17 cellular contexts compared by ENCODE assay signal in genomic region chr5:157311595-157311994, GRCh38. TPM values are rescaled to one million over a fixed set of nuclear protein-coding genes. Genes with fewer than 3 reads are reported as not detected.
A peak's percentile ranks its signal among the peaks of the same experiment; 100 is the strongest.
DNase-seq lines count a peak whose midpoint lies in the region; ATAC-seq and TF ChIP-seq lines count a peak whose summit lies in the region.
"Had no signal": no experiment of that assay in that cellular context is flagged by ENCODE, and none has a peak within 500 bp of the region (broad histone marks: within the 10 kb centered on the region; RNA-seq: fewer than 3 reads in every experiment).

No MANE protein-coding gene starts in this region.

- H2BK120ac ChIP-seq in mesendoderm (ENCODE audit: low read depth, low read length): no peak overlapping the region

- TF ChIP-seq CTCF in vagina (IDR thresholded peaks at IDR 0.05) (no peak), mesothelial cell of epicardium (IDR thresholded peaks at IDR 0.05; ENCODE audit: unreplicated experiment) (no peak)

- H3K79me1 ChIP-seq in mesendoderm (ENCODE audit: low read length): no peaks in the 10 kb centered on the region

- H4K5ac ChIP-seq in mesendoderm (ENCODE audit: low read length): no peak overlapping the region

- H3K9me3 Mint-ChIP-seq in CD4-positive, alpha-beta memory T cell: no peaks in the 10 kb centered on the region
- no peaks in the 10 kb centered on the region for H3K9me3 Mint-ChIP-seq in activated T-helper 1 cell treated with anti-CD3 and anti-CD28 coated beads, Interleukin-12 subunit alpha, Interleukin-12 subunit beta, Interleukin-2, Interleukin-4 antibody, amounts not matched to agents 30 ng/mL and 10 ng/mL and 1 ng/mL, durations not matched to agents 14 hours and 24 hours and 36 hours
- no peaks in the 10 kb centered on the region for H3K9me3 Mint-ChIP-seq in mesothelial cell of epicardium
- H3K9me3 Mint-ChIP-seq: nephron progenitor cell had no signal

- POLR2A ChIA-PET in CD4-positive, alpha-beta memory T cell (lab: Charles Lee; ENCODE audit: partially characterized antibody): no interaction called here

- no peak overlapping the region for H3K23ac ChIP-seq in mesendoderm (ENCODE audit: low read length)

- H3K4ac ChIP-seq in mesendoderm (ENCODE audit: low read depth, low read length): no peak overlapping the region

- peak overlapping the region in 7 of 11 experiments; percentile 17 to 75 (median 58); a peak in 11 of 22 replicates for H3K4me2 ChIP-seq in BLaER1 treated with 17β-estradiol and CSF1 and Interleukin-3, amounts not matched to agents 10 nM and 100 nM
- H3K4me2 ChIP-seq in mesendoderm (ENCODE audit: low read length): no peak overlapping the region
- H3K4me2 ChIP-seq: SK-N-SH had no signal

- WGBS in mesendoderm (ENCODE audit: extremely low coverage, insufficient coverage, low lambda C conversion rate): no CpG with 5 or more reads among the region's 11 CpGs

- peak overlapping the region in 2 of 11 experiments; percentile 3 to 13; a peak in 1 of 22 replicates for H3K9ac ChIP-seq in BLaER1 treated with 17β-estradiol and CSF1 and Interleukin-3, amounts not matched to agents 10 nM and 100 nM
- H3K9ac ChIP-seq in mesendoderm (ENCODE audit: low read length): no peak overlapping the region
- H3K9ac ChIP-seq: SK-N-SH had no signal

- no peak for TF ChIP-seq POLR2A in vagina (IDR thresholded peaks at IDR 0.05)

- H3K79me2 ChIP-seq in mesendoderm (ENCODE audit: control insufficient read depth, insufficient read depth, low read length): no peaks in the 10 kb centered on the region

- peaks cover 19 to 83% (median 60%) of the 10 kb centered on the region in 11 experiments for H3K36me3 ChIP-seq in BLaER1 treated with 17β-estradiol and CSF1 and Interleukin-3, amounts not matched to agents 10 nM and 100 nM
- H3K36me3 ChIP-seq in CD4-positive, alpha-beta memory T cell (ENCODE audit: insufficient read depth, low read length): peaks cover 52% of the 10 kb centered on the region
- H3K36me3 ChIP-seq in mesendoderm (ENCODE audit: control insufficient read depth, insufficient read depth, low read length): no peaks in the 10 kb centered on the region
- H3K36me3 ChIP-seq in vagina: no peaks in the 10 kb centered on the region

- no peak for DNase-seq in CD4-positive, alpha-beta memory T cell
- no peak for DNase-seq in activated T-helper 1 cell treated with anti-CD3 and anti-CD28 coated beads, Interleukin-12 subunit alpha, Interleukin-12 subunit beta, Interleukin-2, Interleukin-4 antibody, amounts not matched to agents 30 ng/mL and 10 ng/mL and 1 ng/mL, durations not matched to agents 14 hours and 24 hours and 36 hours (ENCODE audit: low spot score)
- DNase-seq in mesendoderm: no peak
- DNase-seq in vagina (ENCODE audit: extremely low spot score in 2 of 2): no peak
- DNase-seq in mesothelial cell of epicardium (ENCODE audit: low spot score in 2 of 2, unreplicated experiment in 2 of 2): no peak
- DNase-seq: activated gamma-delta T cell treated with Interleukin-2 at 50 U/mL for 16 hours; Caco-2; central memory CD4-positive, alpha-beta T cell; head of caudate nucleus; Kasumi-1; NCI-H187; nephron progenitor cell; SK-N-SH; T1000 had no signal

- no peak overlapping the region for H3K4me3 Mint-ChIP-seq in CD4-positive, alpha-beta memory T cell
- H3K4me3 Mint-ChIP-seq in activated T-helper 1 cell treated with anti-CD3 and anti-CD28 coated beads, Interleukin-12 subunit alpha, Interleukin-12 subunit beta, Interleukin-2, Interleukin-4 antibody, amounts not matched to agents 30 ng/mL and 10 ng/mL and 1 ng/mL, durations not matched to agents 14 hours and 24 hours and 36 hours: no peak overlapping the region
- no peak overlapping the region for H3K4me3 Mint-ChIP-seq in mesothelial cell of epicardium
- H3K4me3 Mint-ChIP-seq: nephron progenitor cell had no signal

- peak overlapping the region in 4 of 11 experiments; percentile 13 to 51 (median 38); a peak in 6 of 22 replicates for H3K27ac ChIP-seq in BLaER1 treated with 17β-estradiol and CSF1 and Interleukin-3, amounts not matched to agents 10 nM and 100 nM
- no peak overlapping the region for H3K27ac ChIP-seq in CD4-positive, alpha-beta memory T cell (ENCODE audit: low read depth, low read length)
- H3K27ac ChIP-seq in mesendoderm (ENCODE audit: low read depth, low read length) (no peak overlapping the region), vagina (no peak overlapping the region)
- H3K27ac ChIP-seq: RWPE1 had no signal

- peaks cover 61 to 63% of the 10 kb centered on the region in 2 donors for H3K36me3 Mint-ChIP-seq in CD4-positive, alpha-beta memory T cell
- peaks cover 53% of the 10 kb centered on the region for H3K36me3 Mint-ChIP-seq in activated T-helper 1 cell treated with anti-CD3 and anti-CD28 coated beads, Interleukin-12 subunit alpha, Interleukin-12 subunit beta, Interleukin-2, Interleukin-4 antibody, amounts not matched to agents 30 ng/mL and 10 ng/mL and 1 ng/mL, durations not matched to agents 14 hours and 24 hours and 36 hours (ENCODE audit: low read depth)
- peaks cover 16% of the 10 kb centered on the region for H3K36me3 Mint-ChIP-seq in mesothelial cell of epicardium

- intact Hi-C loops in CD4-positive, alpha-beta memory T cell (cut with micrococcal nuclease): no loop called here
- intact Hi-C loops in activated T-helper 1 cell treated with anti-CD3 and anti-CD28 coated beads, Interleukin-12 subunit alpha, Interleukin-12 subunit beta, Interleukin-2, Interleukin-4 antibody, amounts not matched to agents 30 ng/mL and 10 ng/mL and 1 ng/mL, durations not matched to agents 14 hours and 24 hours and 36 hours (cut with micrococcal nuclease): no loop called here
- intact Hi-C loops in vagina (cut with DNase I): no loop called here

- H4K20me1 ChIP-seq in BLaER1 treated with 17β-estradiol and CSF1 and Interleukin-3, amounts not matched to agents 10 nM and 100 nM: no peaks in the 10 kb centered on the region; a peak in 1 of 22 replicates

- no peak overlapping the region for H2AK5ac ChIP-seq in mesendoderm (ENCODE audit: low read length)

- H3K27ac Mint-ChIP-seq in CD4-positive, alpha-beta memory T cell: peak overlapping the region in 6 of 7 donors; percentile 67 to 94 (median 79)
- H3K27ac Mint-ChIP-seq in activated T-helper 1 cell treated with anti-CD3 and anti-CD28 coated beads, Interleukin-12 subunit alpha, Interleukin-12 subunit beta, Interleukin-2, Interleukin-4 antibody, amounts not matched to agents 30 ng/mL and 10 ng/mL and 1 ng/mL, durations not matched to agents 14 hours and 24 hours and 36 hours: peak overlapping the region; percentile 66
- H3K27ac Mint-ChIP-seq in mesothelial cell of epicardium: no peak overlapping the region
- H3K27ac Mint-ChIP-seq: nephron progenitor cell had no signal

- H3K27me3 Mint-ChIP-seq in CD4-positive, alpha-beta memory T cell: no peaks in the 10 kb centered on the region
- no peaks in the 10 kb centered on the region for H3K27me3 Mint-ChIP-seq in activated T-helper 1 cell treated with anti-CD3 and anti-CD28 coated beads, Interleukin-12 subunit alpha, Interleukin-12 subunit beta, Interleukin-2, Interleukin-4 antibody, amounts not matched to agents 30 ng/mL and 10 ng/mL and 1 ng/mL, durations not matched to agents 14 hours and 24 hours and 36 hours (ENCODE audit: insufficient read depth)
- no peaks in the 10 kb centered on the region for H3K27me3 Mint-ChIP-seq in mesothelial cell of epicardium (ENCODE audit: low read depth)

- no peaks in the 10 kb centered on the region for H3K27me3 ChIP-seq in BLaER1 treated with 17β-estradiol and CSF1 and Interleukin-3, amounts not matched to agents 10 nM and 100 nM
- H3K27me3 ChIP-seq in CD4-positive, alpha-beta memory T cell (ENCODE audit: insufficient read depth, low read length): no peaks in the 10 kb centered on the region
- no peaks in the 10 kb centered on the region for H3K27me3 ChIP-seq in mesendoderm (ENCODE audit: insufficient read depth, low read length, poor library complexity)
- H3K27me3 ChIP-seq in vagina: no peaks in the 10 kb centered on the region

- H4K8ac ChIP-seq in mesendoderm (ENCODE audit: low read depth, low read length): no peak overlapping the region

- H3K56ac ChIP-seq in mesendoderm (ENCODE audit: low read length): peak overlapping the region; percentile 56

- H3K4me1 Mint-ChIP-seq in CD4-positive, alpha-beta memory T cell: peaks cover 28 to 51% (median 40%) of the 10 kb centered on the region in 4 donors
- H3K4me1 Mint-ChIP-seq in activated T-helper 1 cell treated with anti-CD3 and anti-CD28 coated beads, Interleukin-12 subunit alpha, Interleukin-12 subunit beta, Interleukin-2, Interleukin-4 antibody, amounts not matched to agents 30 ng/mL and 10 ng/mL and 1 ng/mL, durations not matched to agents 14 hours and 24 hours and 36 hours (ENCODE audit: low read depth): peaks cover 38% of the 10 kb centered on the region
- H3K4me1 Mint-ChIP-seq in mesothelial cell of epicardium: no peaks in the 10 kb centered on the region
- H3K4me1 Mint-ChIP-seq: nephron progenitor cell had no signal

- H3K18ac ChIP-seq in mesendoderm (ENCODE audit: low read length): no peak overlapping the region

- no peak overlapping the region for H3K4me3 ChIP-seq in BLaER1 treated with 17β-estradiol and CSF1 and Interleukin-3, amounts not matched to agents 10 nM and 100 nM
- no peak overlapping the region for H3K4me3 ChIP-seq in CD4-positive, alpha-beta memory T cell (ENCODE audit: low read length in 2 of 2)
- H3K4me3 ChIP-seq in mesendoderm (ENCODE audit: low read length): no peak overlapping the region
- no peak overlapping the region for H3K4me3 ChIP-seq in vagina

- H2BK15ac ChIP-seq in mesendoderm (replicated peaks; ENCODE audit: low read depth): no peak overlapping the region

- no peak for ATAC-seq in GM21526 (IDR thresholded peaks at IDR 0.05; ENCODE audit: low FRiP score, unreplicated experiment)

- H3K9me3 ChIP-seq in BLaER1 treated with 17β-estradiol and CSF1 and Interleukin-3, amounts not matched to agents 10 nM and 100 nM (replicated peaks in 1 of 11): no peaks in the 10 kb centered on the region
- H3K9me3 ChIP-seq in CD4-positive, alpha-beta memory T cell (ENCODE audit: control insufficient read depth in 1 of 2, low read length in 2 of 2): no peaks in the 10 kb centered on the region
- H3K9me3 ChIP-seq in vagina: no peaks in the 10 kb centered on the region
- H3K9me3 ChIP-seq: Caco-2, SK-N-SH had no signal

- H2BK5ac ChIP-seq in mesendoderm (ENCODE audit: low read length): no peak overlapping the region

- CTCF ChIA-PET in CD4-positive, alpha-beta memory T cell (lab: Charles Lee; ENCODE audit: partially characterized antibody): interaction anchor here (0.7 to 12.5 kb wide), 3 partner anchors 17 to 162 kb away, joined by 3 to 237 read pairs (median 3); no protein-coding TSS in a partner anchor

- H3K4me1 ChIP-seq in BLaER1 treated with 17β-estradiol and CSF1 and Interleukin-3, amounts not matched to agents 10 nM and 100 nM: peaks cover 7 to 57% (median 44%) of the 10 kb centered on the region in 10 experiments; a peak in 19 of 20 replicates
- H3K4me1 ChIP-seq in CD4-positive, alpha-beta memory T cell (ENCODE audit: insufficient read depth, low read length): peaks cover 42% of the 10 kb centered on the region
- H3K4me1 ChIP-seq in mesendoderm (ENCODE audit: control insufficient read depth, low read depth, low read length): no peaks in the 10 kb centered on the region
- H3K4me1 ChIP-seq in vagina: no peaks in the 10 kb centered on the region
- H3K4me1 ChIP-seq: Caco-2 had no signal

RNA-seq across cellular contexts. Expression of gene CYFIP2, which starts 45.7 kb away (rescaled TPM):
- 100 to 1,000 TPM; 317 to 325 TPM for total RNA-seq in CD4-positive, alpha-beta memory T cell
- polyA plus RNA-seq in CD4-positive, alpha-beta memory T cell: 100 to 1,000 TPM; 432 to 516 TPM
- total RNA-seq in activated T-helper 1 cell treated with anti-CD3 and anti-CD28 coated beads, Interleukin-12 subunit alpha, Interleukin-12 subunit beta, Interleukin-2, Interleukin-4 antibody, amounts not matched to agents 30 ng/mL and 10 ng/mL and 1 ng/mL, durations not matched to agents 14 hours and 24 hours and 36 hours: 173 and 175 TPM in 2 replicates
- 37.7 TPM for polyA plus RNA-seq in mesendoderm (2013, experiment 1 of 2)
- polyA plus RNA-seq in mesendoderm (2013, experiment 2 of 2): 37.3 TPM
- total RNA-seq in vagina: 27.7 TPM
- total RNA-seq in mesothelial cell of epicardium: 80.9 to 82.9 TPM (median 82.2 TPM) in 3 replicates
